Comparison of ENCODE assay signal across 10 cellular contexts in the genomic region with DNA sequence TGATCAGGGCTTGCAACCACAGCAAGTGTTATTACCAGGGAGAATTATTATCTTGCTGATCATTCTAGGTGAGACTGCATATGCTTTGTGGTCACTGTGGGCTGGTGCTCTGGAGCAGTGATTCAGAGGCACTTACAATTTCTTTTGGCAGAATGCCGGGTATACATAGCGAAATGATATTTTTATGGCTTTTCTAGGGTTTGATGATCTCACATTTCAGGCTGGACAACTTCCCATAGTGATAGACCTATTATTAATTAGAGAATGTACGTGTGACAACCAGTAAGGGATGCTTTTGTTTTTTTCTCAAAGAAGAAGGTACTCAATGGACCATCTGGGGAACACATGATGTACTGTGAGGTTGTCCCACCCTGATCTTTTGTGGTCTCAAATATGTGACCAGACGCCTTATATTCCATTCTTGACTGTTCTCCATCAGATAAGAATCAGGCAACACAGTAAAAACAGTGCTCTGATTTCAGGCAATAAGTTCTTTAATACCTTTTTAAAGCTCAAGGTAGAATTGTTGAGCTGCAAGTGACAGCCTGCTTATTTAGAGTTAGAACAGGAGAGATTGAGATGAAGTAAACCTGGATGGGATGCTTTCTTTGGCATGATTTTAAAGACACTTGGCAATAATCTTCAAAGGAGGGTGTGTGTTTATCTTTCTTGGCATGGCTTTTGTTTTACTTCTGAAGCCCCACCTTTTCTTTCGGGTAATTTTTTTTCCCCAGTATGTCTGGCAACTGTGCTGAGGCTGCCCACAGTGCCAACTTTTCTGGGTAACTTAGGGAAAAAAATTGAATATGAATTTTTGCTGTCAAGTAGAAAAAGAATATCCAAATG. TPM values are rescaled to one million over a fixed set of nuclear protein-coding genes. Genes with fewer than 3 reads are reported as not detected.
DNase-seq lines count a peak whose midpoint lies in the region; ATAC-seq and TF ChIP-seq lines count a peak whose summit lies in the region.
"Had no signal": no experiment of that assay in that cellular context is flagged by ENCODE, and none has a peak within 500 bp of the region (broad histone marks: within the 10 kb centered on the region; RNA-seq: fewer than 3 reads in every experiment).

No MANE protein-coding gene starts in this region.

- no peaks in the 10 kb centered on the region for H3K27me3 ChIP-seq in CD4-positive, alpha-beta memory T cell (ENCODE audit: insufficient read depth, low read length)
- peaks cover under 1% of the 10 kb centered on the region for H3K27me3 ChIP-seq in left ventricle myocardium inferior (ENCODE audit: low read depth)
- H3K27me3 ChIP-seq: upper lobe of left lung had no signal

- H3K4me1 Mint-ChIP-seq in nephron = peaks cover 26% of the 10 kb centered on the region
- H3K4me1 Mint-ChIP-seq in CD4-positive, alpha-beta memory T cell = no peaks in the 10 kb centered on the region

- intact Hi-C loops in CD4-positive, alpha-beta memory T cell (cut with micrococcal nuclease) = no loop called here
- intact Hi-C loops in left ventricle myocardium inferior (cut with micrococcal nuclease) = no loop called here

- TF ChIP-seq CTCF in astrocyte of the cerebellum (IDR thresholded peaks at IDR 0.05; ENCODE audit: low read depth, low read length, missing control alignments) (no peak), nephron (IDR thresholded peaks at IDR 0.05; ENCODE audit: unreplicated experiment in 3 of 3) (no peak), left ventricle myocardium inferior (IDR thresholded peaks at IDR 0.05; ENCODE audit: borderline replicate concordance) (no peak)

- no peaks in the 10 kb centered on the region for H3K36me3 Mint-ChIP-seq in nephron (ENCODE audit: low read depth)
- H3K36me3 Mint-ChIP-seq in CD4-positive, alpha-beta memory T cell = no peaks in the 10 kb centered on the region

- H3K4me1 ChIP-seq in CD4-positive, alpha-beta memory T cell (ENCODE audit: insufficient read depth, low read length) = no peaks in the 10 kb centered on the region
- H3K4me1 ChIP-seq in left ventricle myocardium inferior = no peaks in the 10 kb centered on the region

- H3K9me3 Mint-ChIP-seq in nephron = no peaks in the 10 kb centered on the region
- no peaks in the 10 kb centered on the region for H3K9me3 Mint-ChIP-seq in CD4-positive, alpha-beta memory T cell

- CTCF ChIA-PET in CD4-positive, alpha-beta memory T cell (lab: Charles Lee; ENCODE audit: partially characterized antibody) = interaction anchor here (0.7 kb wide), 1 partner anchor 15 kb away, joined by 3 read pairs; no protein-coding TSS in a partner anchor

- H3K4me3 ChIP-seq in astrocyte of the cerebellum (ENCODE audit: low read depth, low read length) = no peak overlapping the region
- H3K4me3 ChIP-seq in CD4-positive, alpha-beta memory T cell (ENCODE audit: low read length in 2 of 2) = no peak overlapping the region
- no peak overlapping the region for H3K4me3 ChIP-seq in left ventricle myocardium inferior
- H3K4me3 ChIP-seq: upper lobe of left lung had no signal

- H3K27me3 Mint-ChIP-seq in nephron (ENCODE audit: low read depth) = no peaks in the 10 kb centered on the region
- H3K27me3 Mint-ChIP-seq in CD4-positive, alpha-beta memory T cell = peaks cover 5 to 13% of the 10 kb centered on the region in 2 donors

- ATAC-seq in HG03095 (IDR thresholded peaks at IDR 0.05; ENCODE audit: unreplicated experiment) = no peak

- POLR2A ChIA-PET in CD4-positive, alpha-beta memory T cell (lab: Charles Lee; ENCODE audit: partially characterized antibody) = no interaction called here

- H3K4me3 Mint-ChIP-seq in nephron = no peak overlapping the region
- no peak overlapping the region for H3K4me3 Mint-ChIP-seq in CD4-positive, alpha-beta memory T cell

- H3K27ac ChIP-seq in CD4-positive, alpha-beta memory T cell (ENCODE audit: low read depth, low read length) = no peak overlapping the region
- no peak overlapping the region for H3K27ac ChIP-seq in left ventricle myocardium inferior (replicated peaks)

- H3K27ac Mint-ChIP-seq in nephron = peak overlapping the region; percentile 83 to 87 (median 85)
- no peak overlapping the region for H3K27ac Mint-ChIP-seq in CD4-positive, alpha-beta memory T cell

- no peaks in the 10 kb centered on the region for H3K9me3 ChIP-seq in CD4-positive, alpha-beta memory T cell (ENCODE audit: control insufficient read depth in 1 of 2, low read length in 2 of 2)
- H3K9me3 ChIP-seq in left ventricle myocardium inferior (replicated peaks) = no peaks in the 10 kb centered on the region
- H3K9me3 ChIP-seq: upper lobe of left lung had no signal

- in situ Hi-C loops in astrocyte of the cerebellum (cut with HindIII; ENCODE audit: low sequenced_read_pairs) = no loop called here

- no peaks in the 10 kb centered on the region for H3K36me3 ChIP-seq in CD4-positive, alpha-beta memory T cell (ENCODE audit: insufficient read depth, low read length)
- H3K36me3 ChIP-seq in left ventricle myocardium inferior = no peaks in the 10 kb centered on the region
- H3K36me3 ChIP-seq: upper lobe of left lung had no signal

- DNase-seq in EH (ENCODE audit: low read depth) (peak; percentile 66), LHCN-M2 (ENCODE audit: low read depth) (peak; percentile 75), astrocyte of the cerebellum (ENCODE audit: low read depth) (peak; percentile 89), amygdala (lab: John Stamatoyannopoulos, UW) (no peak), left ventricle myocardium inferior (no peak)
- no peak for DNase-seq in CD4-positive, alpha-beta memory T cell
- DNase-seq: NCI-H187, upper lobe of left lung had no signal

RNA-seq across cellular contexts. Expression of gene SCEL, which starts 27.4 kb away (rescaled TPM):
- total RNA-seq in LHCN-M2 (2014; rRNA removed) = not detected in 2 replicates
- polyA plus RNA-seq in LHCN-M2 (2012) = not detected
- not detected for total RNA-seq in CD4-positive, alpha-beta memory T cell
- polyA plus RNA-seq in CD4-positive, alpha-beta memory T cell = not detected
- not detected for total RNA-seq in left ventricle myocardium inferior

Comparison
In these comparisons a context has a peak if more than half of its experiments do, and no peak if none do; other contexts are left out.
1. DNase-seq: peak in EH (single experiment), LHCN-M2 (single experiment) and astrocyte of the cerebellum (single experiment); none in amygdala (0 of 56), CD4-positive, alpha-beta memory T cell (0 of 5) and left ventricle myocardium inferior (single experiment).
2. H3K27ac Mint-ChIP-seq: peak in nephron (3 of 3); none in CD4-positive, alpha-beta memory T cell (0 of 7).